8 cellular contexts compared by ENCODE assay signal in genomic region chr19:7522923-7523667, GRCh38. TPM values are rescaled to one million over a fixed set of nuclear protein-coding genes. Genes with fewer than 3 reads are reported as not detected.
DNase-seq lines count a peak whose midpoint lies in the region; ATAC-seq and TF ChIP-seq lines count a peak whose summit lies in the region.

No MANE protein-coding gene starts in this region.

- no peaks in the 10 kb centered on the region for H3K79me2 ChIP-seq in mesendoderm (ENCODE audit: control insufficient read depth, insufficient read depth, low read length)

- H3K9ac ChIP-seq in mesendoderm (ENCODE audit: low read length): peak overlapping the region; percentile 62

- peaks cover 0 to 8% (median 1%) of the 10 kb centered on the region in 5 experiments for H3K9me3 Mint-ChIP-seq in brain

- H3K27me3 ChIP-seq in mesendoderm (ENCODE audit: insufficient read depth, low read length, poor library complexity): no peaks in the 10 kb centered on the region

- H3K79me1 ChIP-seq in mesendoderm (ENCODE audit: low read length): no peaks in the 10 kb centered on the region

- H3K27ac Mint-ChIP-seq in brain: peak overlapping the region in 1 of 5 experiments; percentile 11

- WGBS in mesendoderm (ENCODE audit: extremely low coverage, insufficient coverage, low lambda C conversion rate): no CpG with 5 or more reads among the region's 23 CpGs

- peaks cover 25% of the 10 kb centered on the region for H3K36me3 Mint-ChIP-seq in brain

- H3K56ac ChIP-seq in mesendoderm (ENCODE audit: low read length): peak overlapping the region; percentile 83

- peaks cover 3% of the 10 kb centered on the region for H3K4me1 ChIP-seq in mesendoderm (ENCODE audit: control insufficient read depth, low read depth, low read length)

- no peaks in the 10 kb centered on the region for H3K36me3 ChIP-seq in mesendoderm (ENCODE audit: control insufficient read depth, insufficient read depth, low read length)

- H2BK15ac ChIP-seq in mesendoderm (replicated peaks; ENCODE audit: low read depth): no peak overlapping the region

- peak overlapping the region; percentile 69 for H3K4me3 ChIP-seq in mesendoderm (ENCODE audit: low read length)

- no peak overlapping the region for H2BK5ac ChIP-seq in mesendoderm (ENCODE audit: low read length)

- H3K23ac ChIP-seq in mesendoderm (ENCODE audit: low read length): no peak overlapping the region

- H4K8ac ChIP-seq in mesendoderm (ENCODE audit: low read depth, low read length): no peak overlapping the region

- peaks cover 17% of the 10 kb centered on the region for H3K4me1 Mint-ChIP-seq in brain

- peak overlapping the region; percentile 84 for H3K4me2 ChIP-seq in mesendoderm (ENCODE audit: low read length)

- H2AK5ac ChIP-seq in mesendoderm (ENCODE audit: low read length): no peak overlapping the region

- H3K27ac ChIP-seq in C4-2B (peak overlapping the region; percentile 47), mesendoderm (ENCODE audit: low read depth, low read length) (no peak overlapping the region)

- no peak overlapping the region for H4K5ac ChIP-seq in mesendoderm (ENCODE audit: low read length)

- in situ Hi-C loops in G401 (cut with HindIII; ENCODE audit: low sequenced_read_pairs): no loop called here

- H3K27me3 Mint-ChIP-seq in brain: peaks cover 4% of the 10 kb centered on the region

- DNase-seq in mesendoderm: no peak
- no peak for DNase-seq in G401 (ENCODE audit: low spot score)

- H3K4ac ChIP-seq in mesendoderm (ENCODE audit: low read depth, low read length): no peak overlapping the region

- H2BK120ac ChIP-seq in mesendoderm (ENCODE audit: low read depth, low read length): no peak overlapping the region

- peak overlapping the region; percentile 78 to 89 (median 82) for H3K4me3 Mint-ChIP-seq in brain

- H3K18ac ChIP-seq in mesendoderm (ENCODE audit: low read length): no peak overlapping the region

- ATAC-seq in HG03442 (IDR thresholded peaks at IDR 0.05; ENCODE audit: unreplicated experiment) (peak; percentile 14), GM21360 (IDR thresholded peaks at IDR 0.05; ENCODE audit: unreplicated experiment) (no peak), GM19351 (IDR thresholded peaks at IDR 0.05; ENCODE audit: unreplicated experiment) (no peak), HG03469 (IDR thresholded peaks at IDR 0.05; ENCODE audit: unreplicated experiment) (no peak)

- TF ChIP-seq CTCF in C4-2B (conservative IDR thresholded peaks at IDR 0.05) (no peak), brain (conservative IDR thresholded peaks at IDR 0.05) (no peak)

RNA-seq across cellular contexts. Expression of gene MCOLN1, which starts 0.7 kb away (rescaled TPM):
- polyA plus RNA-seq in brain (ENCODE audit: insufficient read depth, low read depth, low replicate concordance): 39.2 TPM
- polyA plus RNA-seq in mesendoderm (2013, experiment 1 of 2): 13.6 TPM
- 14.1 TPM for polyA plus RNA-seq in mesendoderm (2013, experiment 2 of 2)
- total RNA-seq in G401 (2014; rRNA removed; shearing (Covaris generic)): 6.2 and 16.9 TPM in 2 replicates

RNA-seq across cellular contexts. Expression of gene ZNF358, which starts 7.2 kb away (rescaled TPM):
- 254 TPM for polyA plus RNA-seq in brain (ENCODE audit: insufficient read depth, low read depth, low replicate concordance)
- polyA plus RNA-seq in mesendoderm (2013, experiment 1 of 2): 59.7 TPM
- 59.5 TPM for polyA plus RNA-seq in mesendoderm (2013, experiment 2 of 2)
- 25.3 and 40.1 TPM in 2 replicates for total RNA-seq in G401 (2014; rRNA removed; shearing (Covaris generic))

RNA-seq across cellular contexts. Expression of gene PNPLA6, which starts 12.4 kb away (rescaled TPM):
- 104 TPM for polyA plus RNA-seq in brain (ENCODE audit: insufficient read depth, low read depth, low replicate concordance)
- polyA plus RNA-seq in mesendoderm (2013, experiment 1 of 2): 23.5 TPM
- 22.0 TPM for polyA plus RNA-seq in mesendoderm (2013, experiment 2 of 2)
- total RNA-seq in G401 (2014; rRNA removed; shearing (Covaris generic)): 74.6 and 97.9 TPM in 2 replicates

RNA-seq across cellular contexts. Expression of gene PEX11G, which starts 34.3 kb away (rescaled TPM):
- polyA plus RNA-seq in brain (ENCODE audit: insufficient read depth, low read depth, low replicate concordance): 8.9 TPM
- polyA plus RNA-seq in mesendoderm (2013, experiment 1 of 2): 0.74 TPM
- 0.67 TPM for polyA plus RNA-seq in mesendoderm (2013, experiment 2 of 2)
- total RNA-seq in G401 (2014; rRNA removed; shearing (Covaris generic)): 3.5 and 6.6 TPM in 2 replicates
